Comparison of ENCODE assay signal across 21 cellular contexts in genomic region chr14:92632546-92633273, GRCh38.
DNase-seq lines count a peak whose midpoint lies in the region; ATAC-seq, FAIRE-seq and TF ChIP-seq lines count a peak whose summit lies in the region.
"Had no signal": no experiment of that assay in that cellular context is flagged by ENCODE, and none has a peak within 500 bp of the region (broad histone marks: within the 10 kb centered on the region; RNA-seq: fewer than 3 reads in every experiment).

No MANE protein-coding gene starts in this region.

- H4K91ac ChIP-seq in H1 (replicated peaks; ENCODE audit: insufficient read length, low read length) = no peak overlapping the region

- no peaks in the 10 kb centered on the region for H3K79me1 ChIP-seq in H1 (ENCODE audit: low read depth, low read length)

- H3K27me3 ChIP-seq in H1 (replicated peaks in 1 of 4; ENCODE audit: control insufficient read depth in 3 of 4, extremely low read depth in 1 of 4, insufficient read depth in 3 of 4, low read length in 3 of 4) (no peaks in the 10 kb centered on the region; a peak in 1 of 7 replicates), osteoblast (ENCODE audit: insufficient read depth, low read length) (no peaks in the 10 kb centered on the region)
- H3K27me3 ChIP-seq: dorsolateral prefrontal cortex, thyroid gland had no signal

- no peaks in the 10 kb centered on the region for H3K9me3 ChIP-seq in H1 (ENCODE audit: insufficient read depth in 2 of 2, low read depth in 1 of 2, low read length in 1 of 2)
- peaks cover 3% of the 10 kb centered on the region for H3K9me3 ChIP-seq in osteoblast (ENCODE audit: low read depth, low read length)
- H3K9me3 ChIP-seq: Caco-2, thyroid gland had no signal

- H2BK12ac ChIP-seq in H1 (ENCODE audit: low read depth, low read length) = no peak overlapping the region

- H3K9ac ChIP-seq in H1 (replicated peaks in 1 of 4; ENCODE audit: extremely low read depth in 1 of 4, low read depth in 3 of 4, low read length in 3 of 4) = no peak overlapping the region

- H3K4me2 ChIP-seq in H1 (ENCODE audit: insufficient read depth in 1 of 2, low read depth in 2 of 2, low read length in 2 of 2) (no peak overlapping the region), osteoblast (ENCODE audit: insufficient read depth, low read length) (no peak overlapping the region)
- H3K4me2 ChIP-seq: smooth muscle cell had no signal

- peak overlapping the region; percentile 89; the same call in 1 of the 2 replicates for H4K8ac ChIP-seq in H1 (ENCODE audit: extremely low read depth, insufficient read depth, low read length)

- no peak for TF ChIP-seq POLR2A in H1 (IDR thresholded peaks at IDR 0.05; ENCODE audit: control extremely low read depth in 1 of 2, low read depth in 2 of 2, low read length in 2 of 2)

- H4K20me1 ChIP-seq in H1 (replicated peaks in 1 of 2; ENCODE audit: control insufficient read depth in 1 of 2, insufficient read depth in 2 of 2, low read length in 2 of 2) (no peaks in the 10 kb centered on the region), osteoblast (ENCODE audit: insufficient read depth, low read length) (no peaks in the 10 kb centered on the region)

- no peak overlapping the region for H3K4me3 Mint-ChIP-seq in stimulated activated naive CD8-positive, alpha-beta T cell treated with anti-CD3 and anti-CD28 coated beads, Interleukin-15, amount 100 ng/mL, for 72 hours
- H3K4me3 Mint-ChIP-seq: activated CD4-positive, alpha-beta memory T cell treated with anti-CD3 and anti-CD28 coated beads, Interleukin-2, amount 10 ng/mL, durations not matched to agents 7 days and 5 days; activated naive CD8-positive, alpha-beta T cell treated with anti-CD3 and anti-CD28 coated beads, Interleukin-2, amount 50 U/mL, for 24 hours; activated T-helper 1 cell treated with anti-CD3 and anti-CD28 coated beads, Interleukin-12 subunit alpha, Interleukin-12 subunit beta, Interleukin-2, Interleukin-4 antibody, amounts not matched to agents 30 ng/mL and 10 ng/mL and 1 ng/mL, durations not matched to agents 14 hours and 24 hours and 36 hours; T-helper 1 cell treated with Interleukin-12 subunit alpha and Interleukin-12 subunit beta and Interleukin-4 antibody, amounts not matched to agents 30 μg/mL and 1 μg/mL, for 36 hours had no signal

- H3K14ac ChIP-seq in H1 (ENCODE audit: insufficient read length) = no peak overlapping the region

- no peak for DNase-seq in stimulated activated naive CD8-positive, alpha-beta T cell treated with anti-CD3 and anti-CD28 coated beads, Interleukin-15, Interleukin-2, amounts not matched to agents 100 U/mL and 50 U/mL, for 24 hours
- no peak for DNase-seq in stimulated activated naive CD8-positive, alpha-beta T cell treated with anti-CD3 and anti-CD28 coated beads, Interleukin-15, amount 100 ng/mL, for 72 hours
- DNase-seq in H1 (ENCODE audit: low read depth in 1 of 2, low spot score in 2 of 2) (no peak), osteoblast (ENCODE audit: insufficient read length, low spot score, missing footprints) (no peak), retina (no peak)
- DNase-seq in stimulated activated CD4-positive, alpha-beta T cell treated with anti-CD3 and anti-CD28 coated beads, Interleukin-2, amount 100 ng/mL, for 24 hours = no peak
- DNase-seq: activated CD4-positive, alpha-beta memory T cell treated with anti-CD3 and anti-CD28 coated beads, Interleukin-2, amount 10 ng/mL, durations not matched to agents 7 days and 5 days; activated naive CD8-positive, alpha-beta T cell treated with anti-CD3 and anti-CD28 coated beads, Interleukin-2, amount 50 U/mL, for 24 hours; Caco-2; EL; NCI-H1417; NCI-H69; stimulated activated CD8-positive, alpha-beta memory T cell treated with anti-CD3 and anti-CD28 coated beads, Interleukin-4, amount 100 ng/mL, for 48 hours; thyroid gland had no signal

- no peak overlapping the region for H3K56ac ChIP-seq in H1 (replicated peaks; ENCODE audit: insufficient read length, low read depth, low read length)

- H3K4me1 ChIP-seq in H1 (replicated peaks in 1 of 4; ENCODE audit: control insufficient read depth in 3 of 4, insufficient read depth in 4 of 4, low read length in 3 of 4) (peaks cover 2 to 7% (median 4%) of the 10 kb centered on the region in 4 experiments; a peak in 3 of 7 replicates), osteoblast (ENCODE audit: insufficient read depth, low read length) (peaks cover 7% of the 10 kb centered on the region)
- H3K4me1 ChIP-seq: Caco-2, thyroid gland had no signal

- H3K27ac Mint-ChIP-seq in stimulated activated naive CD8-positive, alpha-beta T cell treated with anti-CD3 and anti-CD28 coated beads, Interleukin-15, amount 100 ng/mL, for 72 hours = peak overlapping the region in 1 of 2 donors; percentile 15
- H3K27ac Mint-ChIP-seq: activated CD4-positive, alpha-beta memory T cell treated with anti-CD3 and anti-CD28 coated beads, Interleukin-2, amount 10 ng/mL, durations not matched to agents 7 days and 5 days; activated naive CD8-positive, alpha-beta T cell treated with anti-CD3 and anti-CD28 coated beads, Interleukin-2, amount 50 U/mL, for 24 hours; activated T-helper 1 cell treated with anti-CD3 and anti-CD28 coated beads, Interleukin-12 subunit alpha, Interleukin-12 subunit beta, Interleukin-2, Interleukin-4 antibody, amounts not matched to agents 30 ng/mL and 10 ng/mL and 1 ng/mL, durations not matched to agents 14 hours and 24 hours and 36 hours; T-helper 1 cell treated with Interleukin-12 subunit alpha and Interleukin-12 subunit beta and Interleukin-4 antibody, amounts not matched to agents 30 μg/mL and 1 μg/mL, for 36 hours had no signal

- 92% methylated on average over 14 of the region's 15 CpGs; no CpG with 5 or more reads in 1 of the 2 experiments for WGBS in H1 (ENCODE audit: extremely low coverage in 1 of 2, insufficient coverage in 1 of 2, insufficient read length in 1 of 2, insufficient replicate concordance in 2 of 2, low coverage in 1 of 2, low lambda C conversion rate in 2 of 2, missing lambda C conversion rate in 1 of 2), 2 experiments

- H2BK20ac ChIP-seq in H1 (ENCODE audit: low read length) = no peak overlapping the region

- no peak for FAIRE-seq in H1 (lab: Jason Lieb, UNC)
- FAIRE-seq: GM19239 had no signal

- no peak overlapping the region for H4K5ac ChIP-seq in H1 (ENCODE audit: insufficient read length, low read depth, low read length)

- no peak overlapping the region for H2BK5ac ChIP-seq in H1 (ENCODE audit: low read depth, low read length)

- CTCF ChIA-PET in H1 (lab: Charles Lee; ENCODE audit: partially characterized antibody) = interaction anchor here (1.1 kb wide), 1 partner anchor 48 kb away, joined by 4 read pairs; no protein-coding TSS in a partner anchor

- H2BK120ac ChIP-seq in H1 (replicated peaks; ENCODE audit: low read depth, low read length) = no peak overlapping the region

- H3K4me1 Mint-ChIP-seq in stimulated activated naive CD8-positive, alpha-beta T cell treated with anti-CD3 and anti-CD28 coated beads, Interleukin-15, amount 100 ng/mL, for 72 hours = peaks cover 38% of the 10 kb centered on the region

- H2BK15ac ChIP-seq in H1 (ENCODE audit: low read length) = peak overlapping the region; percentile 92; the same call in 1 of the 2 replicates

- no peak for TF ChIP-seq RAD21 in H1 (IDR thresholded peaks at IDR 0.05 in 1 of 2, conservative IDR thresholded peaks at IDR 0.05 in 1 of 2; ENCODE audit: low read depth in 2 of 2, low read length in 2 of 2)

- H3K27me3 Mint-ChIP-seq in stimulated activated naive CD8-positive, alpha-beta T cell treated with anti-CD3 and anti-CD28 coated beads, Interleukin-15, amount 100 ng/mL, for 72 hours = no peaks in the 10 kb centered on the region
- H3K27me3 Mint-ChIP-seq: activated CD4-positive, alpha-beta memory T cell treated with anti-CD3 and anti-CD28 coated beads, Interleukin-2, amount 10 ng/mL, durations not matched to agents 7 days and 5 days; activated naive CD8-positive, alpha-beta T cell treated with anti-CD3 and anti-CD28 coated beads, Interleukin-2, amount 50 U/mL, for 24 hours had no signal

- POLR2A ChIA-PET in H1 (lab: Charles Lee; ENCODE audit: partially characterized antibody) = no interaction called here

- no peak overlapping the region for H3K23ac ChIP-seq in H1 (ENCODE audit: insufficient read length)

- H2AK5ac ChIP-seq in H1 (ENCODE audit: low read depth, low read length) = no peak overlapping the region

- no peak overlapping the region for H3K27ac ChIP-seq in H1 (ENCODE audit: low read depth, low read length)
- H3K27ac ChIP-seq in osteoblast (ENCODE audit: low read depth, low read length) = peak overlapping the region; percentile 23
- H3K27ac ChIP-seq: dorsolateral prefrontal cortex, thyroid gland had no signal

- no peak overlapping the region for H3K18ac ChIP-seq in H1 (ENCODE audit: extremely low read depth, low read length)

- H3K9me3 Mint-ChIP-seq in stimulated activated naive CD8-positive, alpha-beta T cell treated with anti-CD3 and anti-CD28 coated beads, Interleukin-15, amount 100 ng/mL, for 72 hours = peaks cover 4 to 6% of the 10 kb centered on the region in 2 donors

- TF ChIP-seq EP300 in H1 (IDR thresholded peaks at IDR 0.05; ENCODE audit: borderline replicate concordance in 1 of 2, low read depth in 2 of 2, low read length in 2 of 2) = no peak

- H3K36me3 ChIP-seq in H1 (ENCODE audit: control insufficient read depth in 2 of 4, insufficient read depth in 4 of 4, low read length in 3 of 4) (no peaks in the 10 kb centered on the region), osteoblast (ENCODE audit: insufficient read depth, low read length) (peaks cover 4% of the 10 kb centered on the region)
- H3K36me3 ChIP-seq: thyroid gland had no signal

- H3K23me2 ChIP-seq in H1 (ENCODE audit: low read depth, low read length) = no peaks in the 10 kb centered on the region

- no peak overlapping the region for H2AFZ ChIP-seq in H1 (ENCODE audit: low read length)
- no peak overlapping the region for H2AFZ ChIP-seq in osteoblast (ENCODE audit: low read length)

- H3K79me2 ChIP-seq in H1 (ENCODE audit: control insufficient read depth in 1 of 2, insufficient read depth in 2 of 2, low read length in 2 of 2) (no peaks in the 10 kb centered on the region), osteoblast (ENCODE audit: insufficient read depth, low read length) (no peaks in the 10 kb centered on the region)

- ATAC-seq in stimulated activated naive CD8-positive, alpha-beta T cell treated with anti-CD3 and anti-CD28 coated beads, Interleukin-15, Interleukin-2, amounts not matched to agents 100 U/mL and 50 U/mL, for 24 hours = peak; percentile 23
- ATAC-seq in stimulated activated naive CD8-positive, alpha-beta T cell treated with anti-CD3 and anti-CD28 coated beads, Interleukin-15, amount 100 ng/mL, for 72 hours = no peak
- ATAC-seq in GM18520 (IDR thresholded peaks at IDR 0.05; ENCODE audit: unreplicated experiment) (no peak), GM21515 (IDR thresholded peaks at IDR 0.05; ENCODE audit: unreplicated experiment) (no peak)
- ATAC-seq: activated naive CD8-positive, alpha-beta T cell treated with anti-CD3 and anti-CD28 coated beads, Interleukin-2, amount 50 U/mL, for 24 hours had no signal

- H3K4me3 ChIP-seq in H1 (ENCODE audit: extremely low read depth in 1 of 4, insufficient read depth in 2 of 4, low read depth in 3 of 4, low read length in 4 of 4) (0 out of 8 replicates have a peak overlapping the region, but pooled peaks of 1 of the 4 experiments have one; percentile 10), osteoblast (ENCODE audit: insufficient read depth, low read length) (no peak overlapping the region)
- H3K4me3 ChIP-seq: dorsolateral prefrontal cortex, smooth muscle cell, thyroid gland had no signal

- TF ChIP-seq CTCF in H1 (IDR thresholded peaks at IDR 0.05; ENCODE audit: control extremely low read depth in 1 of 3, insufficient read depth in 1 of 3, low read depth in 1 of 3, low read length in 3 of 3) (no peak), osteoblast (IDR thresholded peaks at IDR 0.05; ENCODE audit: extremely low read depth, low read depth, low read length) (no peak)

- no peak overlapping the region for H3K4ac ChIP-seq in H1 (replicated peaks; ENCODE audit: insufficient read length, low read depth, low read length)
